In genomic region chr3:184688251-184688851, GRCh38 we compare ENCODE assay signal across 10 cellular contexts. TPM values are rescaled to one million over a fixed set of nuclear protein-coding genes. Genes with fewer than 3 reads are reported as not detected.
DNase-seq lines count a peak whose midpoint lies in the region; ATAC-seq and TF ChIP-seq lines count a peak whose summit lies in the region.
"Had no signal": no experiment of that assay in that cellular context is flagged by ENCODE, and none has a peak within 500 bp of the region (broad histone marks: within the 10 kb centered on the region; RNA-seq: fewer than 3 reads in every experiment).

No MANE protein-coding gene starts in this region.

- H3K23ac ChIP-seq in mesendoderm (ENCODE audit: low read length) = no peak overlapping the region

- intact Hi-C loops in vagina (cut with DNase I) = loop anchor here (5.0 kb wide), 1 partner anchor 86 kb away; no protein-coding TSS in a partner anchor
- intact Hi-C loops in prostate gland (cut with DNase I) = no loop called here

- peak overlapping the region; percentile 89 for H3K27ac Mint-ChIP-seq in chondrocyte (ENCODE audit: unreplicated experiment)
- H3K27ac Mint-ChIP-seq: activated naive CD8-positive, alpha-beta T cell treated with anti-CD3 and anti-CD28 coated beads, Interleukin-2, amount 10 ng/mL, durations not matched to agents 7 days and 5 days had no signal

- H3K18ac ChIP-seq in mesendoderm (ENCODE audit: low read length) = no peak overlapping the region

- H3K79me2 ChIP-seq in mesendoderm (ENCODE audit: control insufficient read depth, insufficient read depth, low read length) = no peaks in the 10 kb centered on the region

- no peak for ATAC-seq in GM21737 (IDR thresholded peaks at IDR 0.05; ENCODE audit: unreplicated experiment)
- ATAC-seq in HG03196 (IDR thresholded peaks at IDR 0.05; ENCODE audit: unreplicated experiment) = no peak

- H2AK5ac ChIP-seq in mesendoderm (ENCODE audit: low read length) = no peak overlapping the region

- H3K4me1 Mint-ChIP-seq in chondrocyte (ENCODE audit: low read depth) = peaks cover 79% of the 10 kb centered on the region

- no peak overlapping the region for H3K56ac ChIP-seq in mesendoderm (ENCODE audit: low read length)

- H3K4me3 Mint-ChIP-seq in chondrocyte (ENCODE audit: unreplicated experiment) = no peak overlapping the region
- H3K4me3 Mint-ChIP-seq: activated naive CD8-positive, alpha-beta T cell treated with anti-CD3 and anti-CD28 coated beads, Interleukin-2, amount 10 ng/mL, durations not matched to agents 7 days and 5 days had no signal

- no peaks in the 10 kb centered on the region for H3K27me3 Mint-ChIP-seq in chondrocyte (ENCODE audit: low read depth)

- TF ChIP-seq POLR2A in vagina (IDR thresholded peaks at IDR 0.05) = no peak
- TF ChIP-seq POLR2A in prostate gland (IDR thresholded peaks at IDR 0.05) = no peak

- H2BK15ac ChIP-seq in mesendoderm (replicated peaks; ENCODE audit: low read depth) = no peak overlapping the region

- H4K5ac ChIP-seq in mesendoderm (ENCODE audit: low read length) = no peak overlapping the region

- no peaks in the 10 kb centered on the region for H3K9me3 ChIP-seq in vagina
- no peaks in the 10 kb centered on the region for H3K9me3 ChIP-seq in prostate gland

- no peaks in the 10 kb centered on the region for H3K79me1 ChIP-seq in mesendoderm (ENCODE audit: low read length)

- H3K36me3 Mint-ChIP-seq in chondrocyte (ENCODE audit: low read depth) = no peaks in the 10 kb centered on the region
- H3K36me3 Mint-ChIP-seq: activated naive CD8-positive, alpha-beta T cell treated with anti-CD3 and anti-CD28 coated beads, Interleukin-2, amount 10 ng/mL, durations not matched to agents 7 days and 5 days had no signal

- H3K9ac ChIP-seq in mesendoderm (ENCODE audit: low read length) = no peak overlapping the region

- no peaks in the 10 kb centered on the region for H3K9me3 Mint-ChIP-seq in chondrocyte (ENCODE audit: low read depth)
- H3K9me3 Mint-ChIP-seq: activated naive CD8-positive, alpha-beta T cell treated with anti-CD3 and anti-CD28 coated beads, Interleukin-2, amount 10 ng/mL, durations not matched to agents 7 days and 5 days had no signal

- H3K4me1 ChIP-seq in mesendoderm (ENCODE audit: control insufficient read depth, low read depth, low read length) (peaks cover 9% of the 10 kb centered on the region), vagina (peaks cover 77% of the 10 kb centered on the region), prostate gland (replicated peaks) (no peaks in the 10 kb centered on the region)

- H3K4me3 ChIP-seq in mesendoderm (ENCODE audit: low read length) (no peak overlapping the region), vagina (no peak overlapping the region), prostate gland (no peak overlapping the region)

- TF ChIP-seq CTCF in chondrocyte (IDR thresholded peaks at IDR 0.05) = peak; percentile 44
- no peak for TF ChIP-seq CTCF in vagina (IDR thresholded peaks at IDR 0.05)
- no peak for TF ChIP-seq CTCF in prostate gland (IDR thresholded peaks at IDR 0.05)

- no peak overlapping the region for H4K8ac ChIP-seq in mesendoderm (ENCODE audit: low read depth, low read length)

- no peak overlapping the region for H2BK5ac ChIP-seq in mesendoderm (ENCODE audit: low read length)

- DNase-seq in M059J (ENCODE audit: low read depth) = peak; percentile 97
- DNase-seq in chondrocyte (ENCODE audit: low spot score) = no peak
- peak; percentile 81 for DNase-seq in mesendoderm
- no peak for DNase-seq in vagina (ENCODE audit: extremely low spot score in 2 of 2)
- DNase-seq in prostate gland (ENCODE audit: low spot score) = no peak
- DNase-seq: activated naive CD8-positive, alpha-beta T cell treated with anti-CD3 and anti-CD28 coated beads, Interleukin-2, amount 10 ng/mL, durations not matched to agents 7 days and 5 days; kidney; NCI-H2029 had no signal

- H3K36me3 ChIP-seq in mesendoderm (ENCODE audit: control insufficient read depth, insufficient read depth, low read length) (no peaks in the 10 kb centered on the region), vagina (no peaks in the 10 kb centered on the region), prostate gland (no peaks in the 10 kb centered on the region)

- no CpG with 5 or more reads among the region's 5 CpGs for WGBS in mesendoderm (ENCODE audit: extremely low coverage, insufficient coverage, low lambda C conversion rate)
- 52% methylated on average over 5 of the region's 5 CpGs for WGBS in prostate gland

- H3K27me3 ChIP-seq in mesendoderm (ENCODE audit: insufficient read depth, low read length, poor library complexity) = no peaks in the 10 kb centered on the region
- H3K27me3 ChIP-seq in vagina = no peaks in the 10 kb centered on the region
- H3K27me3 ChIP-seq in prostate gland (replicated peaks; ENCODE audit: insufficient read depth) = no peaks in the 10 kb centered on the region

- H3K27ac ChIP-seq in mesendoderm (ENCODE audit: low read depth, low read length) (no peak overlapping the region), vagina (peak overlapping the region; percentile 71), prostate gland (no peak overlapping the region)

- no peak overlapping the region for H3K4ac ChIP-seq in mesendoderm (ENCODE audit: low read depth, low read length)

- no peak overlapping the region for H3K4me2 ChIP-seq in mesendoderm (ENCODE audit: low read length)

- H2BK120ac ChIP-seq in mesendoderm (ENCODE audit: low read depth, low read length) = no peak overlapping the region

RNA-seq across cellular contexts. Expression of gene MAGEF1, which starts 23.5 kb away (rescaled TPM):
- total RNA-seq in M059J (2014; rRNA removed; shearing (Covaris generic)) = 35.4 and 61.3 TPM in 2 replicates
- total RNA-seq in chondrocyte (35.0 to 37.8 TPM (median 36.1 TPM) in 3 replicates), vagina (25.5 TPM), prostate gland (10 to 100 TPM; 50.2 to 71.6 TPM)
- 39.9 TPM for polyA plus RNA-seq in mesendoderm (2013, experiment 1 of 2)
- 40.8 TPM for polyA plus RNA-seq in mesendoderm (2013, experiment 2 of 2)

Comparison
In these comparisons a context has a peak if more than half of its experiments do, and no peak if none do; other contexts are left out.
1. DNase-seq: peak in M059J (single experiment) and mesendoderm (single experiment); none in chondrocyte (single experiment), vagina (0 of 2) and prostate gland (single experiment).